In the genomic region with DNA sequence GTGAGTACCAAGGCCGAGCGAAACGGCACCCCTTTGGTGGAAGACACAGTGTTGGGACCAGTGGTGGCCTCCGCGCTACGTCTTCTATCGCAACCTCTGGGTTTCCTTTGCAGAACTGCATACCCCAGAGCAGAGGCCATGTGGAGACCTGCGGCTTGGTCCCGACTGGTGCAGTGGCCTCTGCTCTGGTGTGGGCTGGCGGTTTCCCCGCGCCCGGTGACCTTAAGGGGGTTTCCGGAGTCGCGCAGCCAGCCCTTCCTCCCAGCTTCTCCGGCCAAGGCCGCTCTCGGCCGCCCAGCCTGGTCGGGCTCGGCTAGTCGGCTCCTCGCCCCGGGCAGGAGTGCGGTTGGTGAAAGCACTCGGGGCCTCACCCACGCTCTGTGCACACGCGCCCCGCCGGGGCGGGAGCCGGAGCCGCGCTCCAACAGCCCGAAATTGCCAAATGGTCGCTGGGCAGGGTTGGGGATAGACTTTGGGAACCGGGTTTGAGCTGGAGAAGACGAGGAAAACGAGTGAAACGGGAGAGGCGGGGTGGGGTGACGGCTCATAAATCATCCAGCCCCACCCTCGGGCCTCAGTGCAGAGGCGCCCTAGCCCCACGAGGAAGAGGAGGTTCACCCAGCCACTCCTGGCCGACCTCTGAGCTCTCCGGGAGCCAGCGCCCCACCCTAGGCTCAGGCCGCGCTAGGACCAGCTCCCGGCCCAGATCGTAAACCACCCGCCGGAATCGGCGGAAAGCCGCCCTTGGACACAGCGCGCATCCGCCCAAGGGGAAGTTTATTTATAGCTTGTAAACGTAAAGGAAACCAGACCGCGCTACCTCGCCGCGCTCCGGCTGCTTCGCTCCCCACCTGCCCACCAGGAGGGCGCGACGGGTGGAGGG, we compare ENCODE assay signal across 1 cellular context.
A peak's percentile ranks its signal among the peaks of the same experiment; 100 is the strongest.
TF ChIP-seq lines count a peak whose summit lies in the region.

No MANE protein-coding gene starts in this region.

TF ChIP-seq in HepG2, 621 proteins besides CTCF, POLR2A, EP300 and RAD21 (continued from another document and continues in another):
- TF ChIP-seq, protein P1, sequence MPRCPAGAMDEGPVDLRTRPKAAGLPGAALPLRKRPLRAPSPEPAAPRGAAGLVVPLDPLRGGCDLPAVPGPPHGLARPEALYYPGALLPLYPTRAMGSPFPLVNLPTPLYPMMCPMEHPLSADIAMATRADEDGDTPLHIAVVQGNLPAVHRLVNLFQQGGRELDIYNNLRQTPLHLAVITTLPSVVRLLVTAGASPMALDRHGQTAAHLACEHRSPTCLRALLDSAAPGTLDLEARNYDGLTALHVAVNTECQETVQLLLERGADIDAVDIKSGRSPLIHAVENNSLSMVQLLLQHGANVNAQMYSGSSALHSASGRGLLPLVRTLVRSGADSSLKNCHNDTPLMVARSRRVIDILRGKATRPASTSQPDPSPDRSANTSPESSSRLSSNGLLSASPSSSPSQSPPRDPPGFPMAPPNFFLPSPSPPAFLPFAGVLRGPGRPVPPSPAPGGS (CRISPR knock-in tag; IDR thresholded peaks at IDR 0.05): no peak
- TF ChIP-seq ZSCAN20 (CRISPR knock-in tag; IDR thresholded peaks at IDR 0.05; ENCODE audit: borderline replicate concordance): no peak
- no peak for TF ChIP-seq ZNF367 (CRISPR knock-in tag; IDR thresholded peaks at IDR 0.05; ENCODE audit: borderline replicate concordance)
- TF ChIP-seq ZNF558 (CRISPR knock-in tag; IDR thresholded peaks at IDR 0.05; ENCODE audit: borderline replicate concordance): no peak
- TF ChIP-seq ZFAT (CRISPR knock-in tag; conservative IDR thresholded peaks at IDR 0.05): no peak
- TF ChIP-seq ZNF839 (CRISPR knock-in tag; IDR thresholded peaks at IDR 0.05; ENCODE audit: borderline replicate concordance): no peak
- no peak for TF ChIP-seq SOX13 (IDR thresholded peaks at IDR 0.05)
- TF ChIP-seq SOX13 (CRISPR knock-in tag; conservative IDR thresholded peaks at IDR 0.05 in 1 of 2, IDR thresholded peaks at IDR 0.05 in 1 of 2): peak in 1 of 2 experiments; percentile 21; a peak in 2 of 4 replicates
- TF ChIP-seq, protein P2, sequence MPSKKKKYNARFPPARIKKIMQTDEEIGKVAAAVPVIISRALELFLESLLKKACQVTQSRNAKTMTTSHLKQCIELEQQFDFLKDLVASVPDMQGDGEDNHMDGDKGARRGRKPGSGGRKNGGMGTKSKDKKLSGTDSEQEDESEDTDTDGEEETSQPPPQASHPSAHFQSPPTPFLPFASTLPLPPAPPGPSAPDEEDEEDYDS (CRISPR knock-in tag; IDR thresholded peaks at IDR 0.05): peak; percentile 36; the same call in 1 of the 2 replicates
- TF ChIP-seq ZNF816 (CRISPR knock-in tag; IDR thresholded peaks at IDR 0.05; ENCODE audit: borderline replicate concordance): no peak
- TF ChIP-seq, protein P3, sequence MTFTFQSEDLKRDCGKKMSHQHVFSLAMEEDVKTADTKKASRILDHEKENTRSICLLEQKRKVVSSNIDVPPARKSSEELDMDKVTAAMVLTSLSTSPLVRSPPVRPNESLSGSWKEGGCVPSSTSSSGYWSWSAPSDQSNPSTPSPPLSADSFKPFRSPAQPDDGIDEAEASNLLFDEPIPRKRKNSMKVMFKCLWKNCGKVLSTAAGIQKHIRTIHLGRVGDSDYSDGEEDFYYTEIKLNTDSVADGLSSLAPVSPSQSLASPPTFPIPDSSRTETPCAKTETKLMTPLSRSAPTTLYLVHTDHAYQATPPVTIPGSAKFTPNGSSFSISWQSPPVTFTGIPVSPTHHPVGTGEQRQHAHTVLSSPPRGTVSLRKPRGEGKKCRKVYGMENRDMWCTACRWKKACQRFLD (CRISPR knock-in tag; IDR thresholded peaks at IDR 0.05; ENCODE audit: borderline replicate concordance): no peak
- TF ChIP-seq ZNF605 (CRISPR knock-in tag; IDR thresholded peaks at IDR 0.05): no peak; the same call in 1 of the 2 replicates
- 0 out of 2 replicates have a peak, but pooled peaks have one; percentile 24 for TF ChIP-seq ZFY (CRISPR knock-in tag; IDR thresholded peaks at IDR 0.05)
- no peak for TF ChIP-seq KDM1A (CRISPR knock-in tag; IDR thresholded peaks at IDR 0.05)
- no peak for TF ChIP-seq ZNF34 (CRISPR knock-in tag; IDR thresholded peaks at IDR 0.05; ENCODE audit: borderline replicate concordance)
- TF ChIP-seq, protein P4, sequence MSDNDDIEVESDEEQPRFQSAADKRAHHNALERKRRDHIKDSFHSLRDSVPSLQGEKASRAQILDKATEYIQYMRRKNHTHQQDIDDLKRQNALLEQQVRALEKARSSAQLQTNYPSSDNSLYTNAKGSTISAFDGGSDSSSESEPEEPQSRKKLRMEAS (IDR thresholded peaks at IDR 0.05): no peak; the same call in none of the 2 replicates
- TF ChIP-seq ZNF354B (CRISPR knock-in tag; IDR thresholded peaks at IDR 0.05): no peak
- TF ChIP-seq, protein P5, sequence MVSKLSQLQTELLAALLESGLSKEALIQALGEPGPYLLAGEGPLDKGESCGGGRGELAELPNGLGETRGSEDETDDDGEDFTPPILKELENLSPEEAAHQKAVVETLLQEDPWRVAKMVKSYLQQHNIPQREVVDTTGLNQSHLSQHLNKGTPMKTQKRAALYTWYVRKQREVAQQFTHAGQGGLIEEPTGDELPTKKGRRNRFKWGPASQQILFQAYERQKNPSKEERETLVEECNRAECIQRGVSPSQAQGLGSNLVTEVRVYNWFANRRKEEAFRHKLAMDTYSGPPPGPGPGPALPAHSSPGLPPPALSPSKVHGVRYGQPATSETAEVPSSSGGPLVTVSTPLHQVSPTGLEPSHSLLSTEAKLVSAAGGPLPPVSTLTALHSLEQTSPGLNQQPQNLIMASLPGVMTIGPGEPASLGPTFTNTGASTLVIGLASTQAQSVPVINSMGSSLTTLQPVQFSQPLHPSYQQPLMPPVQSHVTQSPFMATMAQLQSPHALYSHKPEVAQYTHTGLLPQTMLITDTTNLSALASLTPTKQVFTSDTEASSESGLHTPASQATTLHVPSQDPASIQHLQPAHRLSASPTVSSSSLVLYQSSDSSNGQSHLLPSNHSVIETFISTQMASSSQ (IDR thresholded peaks at IDR 0.05; ENCODE audit: low read depth): no peak
- TF ChIP-seq, protein P5 (CRISPR knock-in tag; IDR thresholded peaks at IDR 0.05; ENCODE audit: borderline replicate concordance): peak; percentile 39; the same call in 1 of the 2 replicates
- no peak for TF ChIP-seq NFYC (CRISPR knock-in tag; IDR thresholded peaks at IDR 0.05)
- peak; percentile 4 for TF ChIP-seq MED8 (CRISPR knock-in tag; IDR thresholded peaks at IDR 0.05; ENCODE audit: insufficient replicate concordance)
- no peak for TF ChIP-seq GLI4 (CRISPR knock-in tag; IDR thresholded peaks at IDR 0.05; ENCODE audit: borderline replicate concordance)
- TF ChIP-seq ZNF7 (CRISPR knock-in tag; IDR thresholded peaks at IDR 0.05): no peak
- TF ChIP-seq GABPA (IDR thresholded peaks at IDR 0.05; ENCODE audit: low read depth, low read length): no peak
- no peak for TF ChIP-seq GABPA (CRISPR knock-in tag; IDR thresholded peaks at IDR 0.05; ENCODE audit: low read depth)
- TF ChIP-seq, protein P6, sequence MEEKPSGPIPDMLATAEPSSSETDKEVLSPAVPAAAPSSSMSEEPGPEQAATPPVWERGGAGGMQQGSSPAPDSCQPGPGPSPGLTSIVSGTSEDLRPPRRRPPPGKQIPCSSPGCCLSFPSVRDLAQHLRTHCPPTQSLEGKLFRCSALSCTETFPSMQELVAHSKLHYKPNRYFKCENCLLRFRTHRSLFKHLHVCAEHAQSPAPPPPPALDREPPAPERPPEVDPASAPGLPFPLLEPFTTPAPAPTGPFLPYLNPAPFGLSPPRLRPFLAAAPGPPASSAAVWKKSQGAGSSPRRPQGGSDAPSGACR (CRISPR knock-in tag; IDR thresholded peaks at IDR 0.05): no peak
- TF ChIP-seq ONECUT2 (CRISPR knock-in tag; IDR thresholded peaks at IDR 0.05): no peak
- no peak for TF ChIP-seq TEAD3 (CRISPR knock-in tag; optimal IDR thresholded peaks at IDR 0.05; ENCODE audit: borderline replicate concordance)
- TF ChIP-seq, protein P7, sequence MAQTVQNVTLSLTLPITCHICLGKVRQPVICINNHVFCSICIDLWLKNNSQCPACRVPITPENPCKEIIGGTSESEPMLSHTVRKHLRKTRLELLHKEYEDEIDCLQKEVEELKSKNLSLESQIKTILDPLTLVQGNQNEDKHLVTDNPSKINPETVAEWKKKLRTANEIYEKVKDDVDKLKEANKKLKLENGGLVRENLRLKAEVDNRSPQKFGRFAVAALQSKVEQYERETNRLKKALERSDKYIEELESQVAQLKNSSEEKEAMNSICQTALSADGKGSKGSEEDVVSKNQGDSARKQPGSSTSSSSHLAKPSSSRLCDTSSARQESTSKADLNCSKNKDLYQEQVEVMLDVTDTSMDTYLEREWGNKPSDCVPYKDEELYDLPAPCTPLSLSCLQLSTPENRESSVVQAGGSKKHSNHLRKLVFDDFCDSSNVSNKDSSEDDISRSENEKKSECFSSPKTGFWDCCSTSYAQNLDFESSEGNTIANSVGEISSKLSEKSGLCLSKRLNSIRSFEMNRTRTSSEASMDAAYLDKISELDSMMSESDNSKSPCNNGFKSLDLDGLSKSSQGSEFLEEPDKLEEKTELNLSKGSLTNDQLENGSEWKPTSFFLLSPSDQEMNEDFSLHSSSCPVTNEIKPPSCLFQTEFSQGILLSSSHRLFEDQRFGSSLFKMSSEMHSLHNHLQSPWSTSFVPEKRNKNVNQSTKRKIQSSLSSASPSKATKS (CRISPR knock-in tag; IDR thresholded peaks at IDR 0.05): no peak
- TF ChIP-seq KLF15 (CRISPR knock-in tag; IDR thresholded peaks at IDR 0.05; ENCODE audit: borderline replicate concordance): no peak
- TF ChIP-seq ZNF496 (CRISPR knock-in tag; IDR thresholded peaks at IDR 0.05; ENCODE audit: insufficient replicate concordance): no peak
- TF ChIP-seq FLYWCH1 (CRISPR knock-in tag; IDR thresholded peaks at IDR 0.05): no peak
- no peak for TF ChIP-seq REPIN1 (CRISPR knock-in tag; IDR thresholded peaks at IDR 0.05; ENCODE audit: borderline replicate concordance, low read depth)
- TF ChIP-seq, protein P8, sequence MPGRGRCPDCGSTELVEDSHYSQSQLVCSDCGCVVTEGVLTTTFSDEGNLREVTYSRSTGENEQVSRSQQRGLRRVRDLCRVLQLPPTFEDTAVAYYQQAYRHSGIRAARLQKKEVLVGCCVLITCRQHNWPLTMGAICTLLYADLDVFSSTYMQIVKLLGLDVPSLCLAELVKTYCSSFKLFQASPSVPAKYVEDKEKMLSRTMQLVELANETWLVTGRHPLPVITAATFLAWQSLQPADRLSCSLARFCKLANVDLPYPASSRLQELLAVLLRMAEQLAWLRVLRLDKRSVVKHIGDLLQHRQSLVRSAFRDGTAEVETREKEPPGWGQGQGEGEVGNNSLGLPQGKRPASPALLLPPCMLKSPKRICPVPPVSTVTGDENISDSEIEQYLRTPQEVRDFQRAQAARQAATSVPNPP (CRISPR knock-in tag; IDR thresholded peaks at IDR 0.05): 0 out of 2 replicates have a peak, but pooled peaks have one; percentile 2
- no peak for TF ChIP-seq ZNF12 (CRISPR knock-in tag; IDR thresholded peaks at IDR 0.05)
- TF ChIP-seq ZNF274 (CRISPR knock-in tag; IDR thresholded peaks at IDR 0.05): no peak
- TF ChIP-seq, protein P9, sequence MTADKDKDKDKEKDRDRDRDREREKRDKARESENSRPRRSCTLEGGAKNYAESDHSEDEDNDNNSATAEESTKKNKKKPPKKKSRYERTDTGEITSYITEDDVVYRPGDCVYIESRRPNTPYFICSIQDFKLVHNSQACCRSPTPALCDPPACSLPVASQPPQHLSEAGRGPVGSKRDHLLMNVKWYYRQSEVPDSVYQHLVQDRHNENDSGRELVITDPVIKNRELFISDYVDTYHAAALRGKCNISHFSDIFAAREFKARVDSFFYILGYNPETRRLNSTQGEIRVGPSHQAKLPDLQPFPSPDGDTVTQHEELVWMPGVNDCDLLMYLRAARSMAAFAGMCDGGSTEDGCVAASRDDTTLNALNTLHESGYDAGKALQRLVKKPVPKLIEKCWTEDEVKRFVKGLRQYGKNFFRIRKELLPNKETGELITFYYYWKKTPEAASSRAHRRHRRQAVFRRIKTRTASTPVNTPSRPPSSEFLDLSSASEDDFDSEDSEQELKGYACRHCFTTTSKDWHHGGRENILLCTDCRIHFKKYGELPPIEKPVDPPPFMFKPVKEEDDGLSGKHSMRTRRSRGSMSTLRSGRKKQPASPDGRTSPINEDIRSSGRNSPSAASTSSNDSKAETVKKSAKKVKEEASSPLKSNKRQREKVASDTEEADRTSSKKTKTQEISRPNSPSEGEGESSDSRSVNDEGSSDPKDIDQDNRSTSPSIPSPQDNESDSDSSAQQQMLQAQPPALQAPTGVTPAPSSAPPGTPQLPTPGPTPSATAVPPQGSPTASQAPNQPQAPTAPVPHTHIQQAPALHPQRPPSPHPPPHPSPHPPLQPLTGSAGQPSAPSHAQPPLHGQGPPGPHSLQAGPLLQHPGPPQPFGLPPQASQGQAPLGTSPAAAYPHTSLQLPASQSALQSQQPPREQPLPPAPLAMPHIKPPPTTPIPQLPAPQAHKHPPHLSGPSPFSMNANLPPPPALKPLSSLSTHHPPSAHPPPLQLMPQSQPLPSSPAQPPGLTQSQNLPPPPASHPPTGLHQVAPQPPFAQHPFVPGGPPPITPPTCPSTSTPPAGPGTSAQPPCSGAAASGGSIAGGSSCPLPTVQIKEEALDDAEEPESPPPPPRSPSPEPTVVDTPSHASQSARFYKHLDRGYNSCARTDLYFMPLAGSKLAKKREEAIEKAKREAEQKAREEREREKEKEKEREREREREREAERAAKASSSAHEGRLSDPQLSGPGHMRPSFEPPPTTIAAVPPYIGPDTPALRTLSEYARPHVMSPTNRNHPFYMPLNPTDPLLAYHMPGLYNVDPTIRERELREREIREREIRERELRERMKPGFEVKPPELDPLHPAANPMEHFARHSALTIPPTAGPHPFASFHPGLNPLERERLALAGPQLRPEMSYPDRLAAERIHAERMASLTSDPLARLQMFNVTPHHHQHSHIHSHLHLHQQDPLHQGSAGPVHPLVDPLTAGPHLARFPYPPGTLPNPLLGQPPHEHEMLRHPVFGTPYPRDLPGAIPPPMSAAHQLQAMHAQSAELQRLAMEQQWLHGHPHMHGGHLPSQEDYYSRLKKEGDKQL (CRISPR knock-in tag; IDR thresholded peaks at IDR 0.05; ENCODE audit: low read depth): no peak
